14 cellular contexts compared by ENCODE assay signal in genomic region chr15:51576911-51577500, GRCh38. TPM values are rescaled to one million over a fixed set of nuclear protein-coding genes. Genes with fewer than 3 reads are reported as not detected.
DNase-seq lines count a peak whose midpoint lies in the region; ATAC-seq, FAIRE-seq and TF ChIP-seq lines count a peak whose summit lies in the region.
"Had no signal": no experiment of that assay in that cellular context is flagged by ENCODE, and none has a peak within 500 bp of the region (broad histone marks: within the 10 kb centered on the region; RNA-seq: fewer than 3 reads in every experiment).

No MANE protein-coding gene starts in this region.

- WGBS in pancreas, 2 donors = 90 to 91% methylated on average over 2 of the region's 2 CpGs

- no peak overlapping the region for H3K4me3 ChIP-seq in pancreas
- H3K4me3 ChIP-seq: thoracic aorta had no signal

- peak in 3 of 4 donors; percentile 36 to 77 (median 71) for ATAC-seq in pancreas

- H3K27ac ChIP-seq in pancreas = peak overlapping the region in 1 of 4 donors; percentile 10

- no peaks in the 10 kb centered on the region for H3K36me3 ChIP-seq in pancreas
- H3K36me3 ChIP-seq: thoracic aorta had no signal

- intact Hi-C loops in pancreas (cut with DNase I) = no loop called here

- no peaks in the 10 kb centered on the region for H3K27me3 ChIP-seq in pancreas

- H3K4me1 ChIP-seq in pancreas = no peaks in the 10 kb centered on the region

- no peak for FAIRE-seq in pancreas (lab: Jason Lieb, UNC)
- FAIRE-seq: GM18507 had no signal

- no peak for TF ChIP-seq CTCF in pancreas (IDR thresholded peaks at IDR 0.05)

- peak; percentile 66 for DNase-seq in EH (ENCODE audit: low read depth)
- peak; percentile 35 for DNase-seq in NOMO-1 treated with dmso at 0.1 percent for 144 hours (lab: John Stamatoyannopoulos, UW; ENCODE audit: unreplicated experiment)
- peak; percentile 95 for DNase-seq in fibroblast of peridontal ligament (ENCODE audit: extremely low read depth)
- DNase-seq in pancreas = no peak
- DNase-seq in NCI-H2171 treated with DMSO at 0.1 percent for 48 hours (lab: John Stamatoyannopoulos, UW) = no peak
- DNase-seq in ureter (ENCODE audit: low spot score) = no peak
- DNase-seq in epidermal melanocyte (ENCODE audit: insufficient read length, low spot score) = no peak
- no peak for DNase-seq in KG1 (lab: John Stamatoyannopoulos, UW)
- DNase-seq: activated effector memory CD4-positive, alpha-beta T cell treated with Interleukin-2 at 50 U/mL for 16 hours; effector CD8-positive, alpha-beta T cell; H7; T1000 had no signal

- no peaks in the 10 kb centered on the region for H3K9me3 ChIP-seq in pancreas

RNA-seq across cellular contexts. Expression of gene DMXL2, which starts 45.6 kb away (rescaled TPM):
- total RNA-seq in pancreas (10 to 100 TPM in 3 of 6 donors, 1 to 10 TPM in 3; 6.6 to 15.8 (median 9.9) TPM), ureter (43.5 TPM)
- 10 to 100 TPM; 20.1 to 31.8 TPM for polyA plus RNA-seq in pancreas

Comparison
In these comparisons a context has a peak if more than half of its experiments do, and no peak if none do; other contexts are left out.
1. DNase-seq: peak in EH (single experiment), NOMO-1 treated with dmso at 0.1 percent for 144 hours (single experiment) and fibroblast of peridontal ligament (single experiment); none in pancreas (0 of 6), NCI-H2171 treated with DMSO at 0.1 percent for 48 hours (single experiment), ureter (single experiment), epidermal melanocyte (single experiment) and KG1 (single experiment).